25 cellular contexts compared by ENCODE assay signal in genomic region chr1:218257971-218258370, GRCh38.
"Had no signal": no experiment of that assay in that cellular context is flagged by ENCODE, and none has a peak within 500 bp of the region (broad histone marks: within the 10 kb centered on the region; RNA-seq: fewer than 3 reads in every experiment).

No MANE protein-coding gene starts in this region.

- H3K27me3 ChIP-seq: esophagus squamous epithelium, gastrocnemius medialis, left lung had no signal

- DNase-seq: dermis blood vessel endothelial cell; dorsolateral prefrontal cortex; effector CD4-positive, alpha-beta T cell; effector memory CD4-positive, alpha-beta T cell; erythroblast; esophagus squamous epithelium; foreskin fibroblast; foreskin melanocyte; gastrocnemius medialis; glutamatergic neuron; head of caudate nucleus; heart right ventricle; hippocampal formation; left cardiac atrium; left lung; left ventricle myocardium superior; lower lobe of right lung; mesenchymal stem cell; mucosa of descending colon; naive B cell; naive thymus-derived CD8-positive, alpha-beta T cell had no signal

- H3K36me3 ChIP-seq: esophagus squamous epithelium, gastrocnemius medialis, heart right ventricle, left lung, lower lobe of right lung had no signal

- H3K4me1 ChIP-seq: esophagus squamous epithelium, gastrocnemius medialis, heart right ventricle, left lung, lower lobe of right lung had no signal

- H3K27ac Mint-ChIP-seq: mesothelial cell of epicardium; naive B cell; naive thymus-derived CD8-positive, alpha-beta T cell had no signal

- ATAC-seq: esophagus mucosa; gastrocnemius medialis; heart right ventricle; left cardiac atrium; left lung; left ventricle myocardium superior; lower lobe of right lung; mucosa of descending colon; naive thymus-derived CD8-positive, alpha-beta T cell had no signal

- H3K4me3 Mint-ChIP-seq: mesothelial cell of epicardium; naive B cell; naive thymus-derived CD8-positive, alpha-beta T cell had no signal

- H3K4me1 Mint-ChIP-seq: naive thymus-derived CD8-positive, alpha-beta T cell had no signal

- H3K4me3 ChIP-seq: coronary artery, dorsolateral prefrontal cortex, esophagus squamous epithelium, gastrocnemius medialis, heart right ventricle, left lung, lower lobe of right lung, mucosa of descending colon had no signal

- H3K27ac ChIP-seq: coronary artery, dorsolateral prefrontal cortex, epithelial cell of prostate, esophagus squamous epithelium, gastrocnemius medialis, heart right ventricle, left lung, lower lobe of right lung had no signal

- H3K9me3 ChIP-seq: esophagus squamous epithelium, gastrocnemius medialis, lower lobe of right lung, mucosa of descending colon had no signal

- H3K36me3 Mint-ChIP-seq: mesothelial cell of epicardium had no signal
